24 cellular contexts compared by ENCODE assay signal in genomic region chrX:39563189-39563588, GRCh38.
"Had no signal": no experiment of that assay in that cellular context is flagged by ENCODE, and none has a peak within 500 bp of the region (broad histone marks: within the 10 kb centered on the region; RNA-seq: fewer than 3 reads in every experiment).

No MANE protein-coding gene starts in this region.

- H3K36me3 Mint-ChIP-seq: type B pancreatic cell had no signal

- H3K4me3 Mint-ChIP-seq: activated CD4-positive, alpha-beta memory T cell treated with anti-CD3 and anti-CD28 coated beads, Interleukin-2, amount 10 ng/mL, durations not matched to agents 7 days and 5 days; activated CD4-positive, alpha-beta T cell treated with anti-CD3 and anti-CD28 coated beads, Interleukin-2, amount 10 ng/mL, durations not matched to agents 7 days and 5 days; activated T-cell treated with anti-CD3 and anti-CD28 coated beads, Interleukin-2, amount 50 U/mL, for 24 hours; endodermal cell; nephron progenitor cell; stimulated activated naive CD8-positive, alpha-beta T cell treated with anti-CD3 and anti-CD28 coated beads, Interleukin-15, amount 100 ng/mL, for 72 hours; type B pancreatic cell had no signal

- ATAC-seq: esophagus mucosa; heart left ventricle; mucosa of descending colon; right lobe of liver; stimulated activated naive CD8-positive, alpha-beta T cell treated with anti-CD3 and anti-CD28 coated beads, Interleukin-15, amount 100 ng/mL, for 72 hours had no signal

- H3K27me3 Mint-ChIP-seq: activated CD4-positive, alpha-beta T cell treated with anti-CD3 and anti-CD28 coated beads, Interleukin-2, amount 10 ng/mL, durations not matched to agents 7 days and 5 days; progenitor cell of endocrine pancreas; stimulated activated naive CD8-positive, alpha-beta T cell treated with anti-CD3 and anti-CD28 coated beads, Interleukin-15, amount 100 ng/mL, for 72 hours; type B pancreatic cell had no signal

- H3K4me1 Mint-ChIP-seq: activated CD4-positive, alpha-beta memory T cell treated with anti-CD3 and anti-CD28 coated beads, Interleukin-2, amount 10 ng/mL, durations not matched to agents 7 days and 5 days; activated CD4-positive, alpha-beta T cell treated with anti-CD3 and anti-CD28 coated beads, Interleukin-2, amount 10 ng/mL, durations not matched to agents 7 days and 5 days; endodermal cell; nephron progenitor cell; stimulated activated naive CD8-positive, alpha-beta T cell treated with anti-CD3 and anti-CD28 coated beads, Interleukin-15, amount 100 ng/mL, for 72 hours had no signal

- H3K27ac Mint-ChIP-seq: activated CD4-positive, alpha-beta memory T cell treated with anti-CD3 and anti-CD28 coated beads, Interleukin-2, amount 10 ng/mL, durations not matched to agents 7 days and 5 days; activated CD4-positive, alpha-beta T cell treated with anti-CD3 and anti-CD28 coated beads, Interleukin-2, amount 10 ng/mL, durations not matched to agents 7 days and 5 days; activated T-cell treated with anti-CD3 and anti-CD28 coated beads, Interleukin-2, amount 50 U/mL, for 24 hours; endodermal cell; nephron progenitor cell; progenitor cell of endocrine pancreas; stimulated activated naive CD8-positive, alpha-beta T cell treated with anti-CD3 and anti-CD28 coated beads, Interleukin-15, amount 100 ng/mL, for 72 hours; type B pancreatic cell had no signal

- H3K9me3 Mint-ChIP-seq: activated CD4-positive, alpha-beta memory T cell treated with anti-CD3 and anti-CD28 coated beads, Interleukin-2, amount 10 ng/mL, durations not matched to agents 7 days and 5 days had no signal

- DNase-seq: activated CD4-positive, alpha-beta memory T cell treated with anti-CD3 and anti-CD28 coated beads, Interleukin-2, amount 10 ng/mL, durations not matched to agents 7 days and 5 days; activated CD4-positive, alpha-beta T cell treated with anti-CD3 and anti-CD28 coated beads for 1 hour; activated CD4-positive, alpha-beta T cell treated with anti-CD3 and anti-CD28 coated beads, Interleukin-2, amount 10 ng/mL, durations not matched to agents 7 days and 5 days; activated CD8-positive, alpha-beta memory T cell treated with anti-CD3 and anti-CD28 coated beads, Interleukin-2, amount 50 U/mL, for 48 hours; activated gamma-delta T cell treated with Interleukin-2 at 50 U/mL for 16 hours; activated naive CD4-positive, alpha-beta T cell treated with anti-CD3 and anti-CD28 coated beads, Interleukin-2, amount 50 U/mL, for 16 hours; activated T-cell treated with anti-CD3 and anti-CD28 coated beads, Interleukin-2, amount 50 U/mL, for 24 hours; amniotic stem cell; caudate nucleus; endodermal cell; foreskin fibroblast; heart left ventricle; left ventricle myocardium inferior; mucosa of descending colon; nephron progenitor cell; right lobe of liver; stimulated activated CD4-positive, alpha-beta T cell treated with anti-CD3 and anti-CD28 coated beads, Interleukin-12 subunit alpha, Interleukin-12 subunit beta, amount 100 ng/mL, for 4 hours; stimulated activated CD4-positive, alpha-beta T cell treated with anti-CD3 and anti-CD28 coated beads, Interleukin-4, amount 100 ng/mL, for 1 hour; stimulated activated naive CD8-positive, alpha-beta T cell treated with anti-CD3 and anti-CD28 coated beads, Interleukin-15, amount 100 ng/mL, for 72 hours; substantia nigra; uterus had no signal
